ENCODE assay signal across 14 cellular contexts in the genomic region with DNA sequence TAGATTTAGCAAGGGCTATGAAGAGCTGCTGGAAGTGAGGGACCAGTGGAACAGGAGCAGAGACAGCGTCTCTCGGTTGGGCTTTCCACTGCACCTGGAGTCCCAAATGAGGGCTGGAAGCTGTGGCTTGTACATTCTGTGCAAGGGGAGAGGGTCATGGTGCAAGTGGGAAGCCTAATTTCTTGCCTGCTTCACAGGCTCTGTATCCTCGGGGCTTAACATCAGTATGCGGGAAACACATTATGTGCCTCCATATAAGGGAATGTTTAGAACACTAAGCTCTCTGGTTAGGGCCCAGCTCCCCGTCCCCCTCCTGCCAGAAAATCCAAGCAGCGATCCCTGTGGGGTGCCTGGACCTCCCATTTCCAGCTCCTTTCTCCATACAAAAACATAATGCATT.
DNase-seq lines count a peak whose midpoint lies in the region; ATAC-seq and TF ChIP-seq lines count a peak whose summit lies in the region.
"Had no signal": no experiment of that assay in that cellular context is flagged by ENCODE, and none has a peak within 500 bp of the region (broad histone marks: within the 10 kb centered on the region; RNA-seq: fewer than 3 reads in every experiment).

No MANE protein-coding gene starts in this region.

- H3K9me3 Mint-ChIP-seq in activated CD8-positive, alpha-beta T cell treated with anti-CD3 and anti-CD28 coated beads for 36 hours: no peaks in the 10 kb centered on the region
- H3K9me3 Mint-ChIP-seq: activated T-cell treated with anti-CD3 and anti-CD28 coated beads, Interleukin-2, amount 50 U/mL, for 4 hours had no signal

- H3K9me3 ChIP-seq in WERI-Rb-1 (ENCODE audit: severe bottlenecking): no peaks in the 10 kb centered on the region
- H3K9me3 ChIP-seq: heart left ventricle had no signal

- CTCF ChIA-PET in activated CD8-positive, alpha-beta T cell treated with anti-CD3 and anti-CD28 coated beads for 36 hours (lab: Charles Lee): interaction anchor here (1.7 to 4.5 kb wide), 3 partner anchors 28 to 62 kb away, joined by 6 to 18 read pairs (median 15); no protein-coding TSS in a partner anchor

- TF ChIP-seq CTCF in activated CD8-positive, alpha-beta T cell treated with anti-CD3 and anti-CD28 coated beads for 36 hours (IDR thresholded peaks at IDR 0.05): no peak
- TF ChIP-seq CTCF in WERI-Rb-1 (IDR thresholded peaks at IDR 0.05; ENCODE audit: low read depth, low read length): no peak
- TF ChIP-seq CTCF in omental fat pad (IDR thresholded peaks at IDR 0.05): no peak

- H3K36me3 Mint-ChIP-seq in activated CD8-positive, alpha-beta T cell treated with anti-CD3 and anti-CD28 coated beads for 36 hours (ENCODE audit: low read depth): peaks cover 55% of the 10 kb centered on the region

- H3K4me3 ChIP-seq in H7 (ENCODE audit: insufficient read depth, low read depth, low read length): no peak overlapping the region
- H3K4me3 ChIP-seq in WERI-Rb-1 (ENCODE audit: low read depth, low read length): no peak overlapping the region
- H3K4me3 ChIP-seq: heart left ventricle had no signal

- intact Hi-C loops in activated CD8-positive, alpha-beta T cell treated with anti-CD3 and anti-CD28 coated beads for 36 hours (cut with micrococcal nuclease): no loop called here

- no peaks in the 10 kb centered on the region; the same call in 1 of the 2 replicates for H3K36me3 ChIP-seq in H7 (replicated peaks; ENCODE audit: control insufficient read depth, insufficient read depth, low read length)
- peaks cover 9% of the 10 kb centered on the region for H3K36me3 ChIP-seq in WERI-Rb-1

- H3K27me3 ChIP-seq in H7 (ENCODE audit: control insufficient read depth, insufficient read depth, low read length): no peaks in the 10 kb centered on the region
- H3K27me3 ChIP-seq in WERI-Rb-1 (ENCODE audit: insufficient read depth, low read depth, severe bottlenecking): no peaks in the 10 kb centered on the region
- H3K27me3 ChIP-seq: heart left ventricle had no signal

- H3K4me3 Mint-ChIP-seq in activated CD8-positive, alpha-beta T cell treated with anti-CD3 and anti-CD28 coated beads for 36 hours: no peak overlapping the region
- H3K4me3 Mint-ChIP-seq: activated T-cell treated with anti-CD3 and anti-CD28 coated beads, Interleukin-2, amount 50 U/mL, for 4 hours had no signal

- H3K27me3 Mint-ChIP-seq in activated CD8-positive, alpha-beta T cell treated with anti-CD3 and anti-CD28 coated beads for 36 hours: no peaks in the 10 kb centered on the region

- H3K4me1 Mint-ChIP-seq in activated CD8-positive, alpha-beta T cell treated with anti-CD3 and anti-CD28 coated beads for 36 hours (ENCODE audit: low read depth): peaks cover 13% of the 10 kb centered on the region

- peak; percentile 62 for DNase-seq in H7
- no peak for DNase-seq in activated CD8-positive, alpha-beta T cell treated with anti-CD3 and anti-CD28 coated beads for 36 hours
- peak; percentile 62 for DNase-seq in iPS-NIHi7 (ENCODE audit: extremely low spot score)
- peak; percentile 78 for DNase-seq in renal cortical epithelial cell (ENCODE audit: low read depth)
- no peak for DNase-seq in WERI-Rb-1
- no peak for DNase-seq in NCI-H1930 (lab: John Stamatoyannopoulos, UW)
- DNase-seq in omental fat pad (ENCODE audit: low spot score): no peak
- DNase-seq: activated T-cell treated with anti-CD3 and anti-CD28 coated beads, Interleukin-2, amount 50 U/mL, for 4 hours; Calu3; effector CD8-positive, alpha-beta T cell; heart left ventricle; NCI-H146; stimulated activated CD4-positive, alpha-beta T cell treated with anti-CD3 and anti-CD28 coated beads, Interleukin-1b, Interleukin-23, amount 100 ng/mL, for 48 hours had no signal

- H3K27ac Mint-ChIP-seq in activated CD8-positive, alpha-beta T cell treated with anti-CD3 and anti-CD28 coated beads for 36 hours: peak overlapping the region; percentile 79

- ATAC-seq in activated CD8-positive, alpha-beta T cell treated with anti-CD3 and anti-CD28 coated beads for 36 hours: no peak
- ATAC-seq in HG03521 (IDR thresholded peaks at IDR 0.05; ENCODE audit: unreplicated experiment): no peak
- no peak for ATAC-seq in omental fat pad (ENCODE audit: low FRiP score)
- ATAC-seq: activated T-cell treated with anti-CD3 and anti-CD28 coated beads, Interleukin-2, amount 50 U/mL, for 4 hours; heart left ventricle had no signal

- no peak overlapping the region for H3K27ac ChIP-seq in WERI-Rb-1

- POLR2A ChIA-PET in activated CD8-positive, alpha-beta T cell treated with anti-CD3 and anti-CD28 coated beads for 36 hours (lab: Charles Lee): no interaction called here

Comparison
In these comparisons a context has a peak if more than half of its experiments do, and no peak if none do; other contexts are left out.
1. DNase-seq: peak in H7 (single experiment), iPS-NIHi7 (single experiment) and renal cortical epithelial cell (single experiment); none in activated CD8-positive, alpha-beta T cell treated with anti-CD3 and anti-CD28 coated beads for 36 hours (single experiment), WERI-Rb-1 (single experiment), NCI-H1930 (0 of 2) and omental fat pad (single experiment).